ENCODE assay signal across 11 cellular contexts in genomic region chr14:103422981-103423600, GRCh38. TPM values are rescaled to one million over a fixed set of nuclear protein-coding genes. Genes with fewer than 3 reads are reported as not detected.
DNase-seq lines count a peak whose midpoint lies in the region; ATAC-seq, FAIRE-seq and TF ChIP-seq lines count a peak whose summit lies in the region.
"Had no signal": no experiment of that assay in that cellular context is flagged by ENCODE, and none has a peak within 500 bp of the region (broad histone marks: within the 10 kb centered on the region; RNA-seq: fewer than 3 reads in every experiment).

No MANE protein-coding gene starts in this region.

- H3K27me3 Mint-ChIP-seq in stimulated activated naive CD8-positive, alpha-beta T cell treated with anti-CD3 and anti-CD28 coated beads, Interleukin-15, amount 100 ng/mL, for 72 hours = no peaks in the 10 kb centered on the region
- no peaks in the 10 kb centered on the region for H3K27me3 Mint-ChIP-seq in memory B cell

- TF ChIP-seq POLR2A in GM12878 (IDR thresholded peaks at IDR 0.05; ENCODE audit: low read depth, low read length) = no peak

- H3K4me3 Mint-ChIP-seq in stimulated activated naive CD8-positive, alpha-beta T cell treated with anti-CD3 and anti-CD28 coated beads, Interleukin-15, amount 100 ng/mL, for 72 hours = no peak overlapping the region
- no peak overlapping the region for H3K4me3 Mint-ChIP-seq in memory B cell

- CTCF ChIA-PET in GM12878 (lab: Yijun Ruan, JAX) = no interaction called here

- in situ Hi-C loops in GM12878 (cut with MboI) = no loop called here

- H3K4me3 ChIP-seq in GM12878 = 0 out of 2 replicates have a peak overlapping the region, but pooled peaks have one; percentile 12
- H3K4me3 ChIP-seq: esophagus muscularis mucosa had no signal

- TF ChIP-seq RAD21 in GM12878 (IDR thresholded peaks at IDR 0.05; ENCODE audit: insufficient read depth, low read depth, low read length) = no peak

- H3K27me3 ChIP-seq in GM12878 (replicated peaks in 1 of 2; ENCODE audit: control insufficient read depth in 2 of 2, insufficient read depth in 2 of 2, low read length in 1 of 2) = no peaks in the 10 kb centered on the region
- H3K27me3 ChIP-seq: esophagus muscularis mucosa had no signal

- H3K4me1 ChIP-seq in GM12878 (ENCODE audit: control insufficient read depth, insufficient read depth, low read length) = peaks cover 14% of the 10 kb centered on the region

- no TSS peak for BruUV-seq in GM12878 (replicated peaks; lab: Mats Ljungman, UMichigan)

- POLR2A ChIA-PET in GM12878 (lab: Charles Lee) = no interaction called here

- H3K9me3 ChIP-seq in GM12878 (replicated peaks; ENCODE audit: control insufficient read depth, insufficient read depth, low read length) = no peaks in the 10 kb centered on the region
- H3K9me3 ChIP-seq: esophagus muscularis mucosa had no signal

- H3K9me3 Mint-ChIP-seq in stimulated activated naive CD8-positive, alpha-beta T cell treated with anti-CD3 and anti-CD28 coated beads, Interleukin-15, amount 100 ng/mL, for 72 hours = no peaks in the 10 kb centered on the region
- H3K9me3 Mint-ChIP-seq in memory B cell = no peaks in the 10 kb centered on the region

- no peak for DNase-seq in stimulated activated naive CD8-positive, alpha-beta T cell treated with anti-CD3 and anti-CD28 coated beads, Interleukin-15, Interleukin-2, amounts not matched to agents 100 U/mL and 50 U/mL, for 24 hours
- DNase-seq in stimulated activated naive CD8-positive, alpha-beta T cell treated with anti-CD3 and anti-CD28 coated beads, Interleukin-15, amount 100 ng/mL, for 72 hours = no peak
- no peak for DNase-seq in GM12878 (ENCODE audit: low read depth, low spot score)
- no peak for DNase-seq in memory B cell (ENCODE audit: low spot score in 2 of 2)
- DNase-seq in HUDEP-2 (lab: John Stamatoyannopoulos, UW; ENCODE audit: unreplicated experiment in 76 of 76) = no peak
- DNase-seq: NCI-H510A had no signal

- RAD21 ChIA-PET in GM12878 (lab: Charles Lee; ENCODE audit: unreplicated experiment) = no interaction called here

- 0 out of 4 replicates have a peak, but pooled peaks cover 0 to 3% of the 10 kb centered on the region in 2 experiments for H3K36me3 ChIP-seq in GM12878 (ENCODE audit: control insufficient read depth in 2 of 2, insufficient read depth in 2 of 2, low read length in 1 of 2)

- no peak overlapping the region for H3K27ac Mint-ChIP-seq in stimulated activated naive CD8-positive, alpha-beta T cell treated with anti-CD3 and anti-CD28 coated beads, Interleukin-15, amount 100 ng/mL, for 72 hours
- H3K27ac Mint-ChIP-seq in memory B cell = peak overlapping the region; percentile 28

- ATAC-seq in stimulated activated naive CD8-positive, alpha-beta T cell treated with anti-CD3 and anti-CD28 coated beads, Interleukin-15, Interleukin-2, amounts not matched to agents 100 U/mL and 50 U/mL, for 24 hours = peak; percentile 47
- ATAC-seq in stimulated activated naive CD8-positive, alpha-beta T cell treated with anti-CD3 and anti-CD28 coated beads, Interleukin-15, amount 100 ng/mL, for 72 hours = no peak
- ATAC-seq in GM12878 (no peak; the same call in 2 of the 3 replicates), memory B cell (ENCODE audit: low read depth) (no peak), GM21529 (IDR thresholded peaks at IDR 0.05; ENCODE audit: unreplicated experiment) (no peak), HG02759 (IDR thresholded peaks at IDR 0.05; ENCODE audit: unreplicated experiment) (no peak), HG03571 (IDR thresholded peaks at IDR 0.05; ENCODE audit: unreplicated experiment) (no peak)
- ATAC-seq: left lobe of liver had no signal

- no peak overlapping the region for H3K9ac ChIP-seq in GM12878 (ENCODE audit: control insufficient read depth, insufficient read depth, low read length)

- 74% methylated on average over 4 of the region's 4 CpGs for WGBS in GM12878 (ENCODE audit: insufficient coverage, insufficient replicate concordance, low lambda C conversion rate, missing lambda C conversion rate)

- no peak for FAIRE-seq in GM12878 (lab: Jason Lieb, UNC)

- TF ChIP-seq CTCF in GM12878 (IDR thresholded peaks at IDR 0.05 in 2 of 3, conservative IDR thresholded peaks at IDR 0.05 in 1 of 3; ENCODE audit: control insufficient read depth in 2 of 3, extremely low read depth in 1 of 3, insufficient read depth in 1 of 3, low read depth in 3 of 3, low read length in 3 of 3) = no peak

- no peak overlapping the region for H2AFZ ChIP-seq in GM12878 (ENCODE audit: control insufficient read depth, low read depth, low read length)

- intact Hi-C loops in GM12878 (cut with micrococcal nuclease; ENCODE audit: unreplicated experiment) = no loop called here

- no peak overlapping the region for H3K4me2 ChIP-seq in GM12878 (ENCODE audit: control insufficient read depth, insufficient read depth)

- peaks cover 42% of the 10 kb centered on the region for H3K4me1 Mint-ChIP-seq in stimulated activated naive CD8-positive, alpha-beta T cell treated with anti-CD3 and anti-CD28 coated beads, Interleukin-15, amount 100 ng/mL, for 72 hours
- H3K4me1 Mint-ChIP-seq in memory B cell = peaks cover 21% of the 10 kb centered on the region

- SMC1A ChIA-PET in GM12878 (lab: Charles Lee; ENCODE audit: uncharacterized antibody, unreplicated experiment) = interaction anchor here (1.1 to 1.4 kb wide), 3 partner anchors 8 to 26 kb away, joined by 3 read pairs; no protein-coding TSS in a partner anchor

- H3K79me2 ChIP-seq in GM12878 (ENCODE audit: control insufficient read depth, insufficient read depth, low read length) = peaks cover 25% of the 10 kb centered on the region

- peak overlapping the region; percentile 9; the same call in 1 of the 2 replicates for H3K27ac ChIP-seq in GM12878 (ENCODE audit: control insufficient read depth, insufficient read depth)
- H3K27ac ChIP-seq: esophagus muscularis mucosa had no signal

- H3K36me3 Mint-ChIP-seq in memory B cell = peaks cover 10% of the 10 kb centered on the region

- no peak for TF ChIP-seq EP300 in GM12878 (IDR thresholded peaks at IDR 0.05; ENCODE audit: borderline replicate concordance in 1 of 2, control insufficient read depth in 1 of 2, low read depth in 2 of 2, low read length in 2 of 2)

- no peaks in the 10 kb centered on the region for H4K20me1 ChIP-seq in GM12878 (ENCODE audit: control insufficient read depth, insufficient read depth)

TF ChIP-seq in GM12878, 131 proteins besides CTCF, POLR2A, EP300 and RAD21 (continues in another document):
- TF ChIP-seq CEBPB (IDR thresholded peaks at IDR 0.05; ENCODE audit: borderline replicate concordance in 1 of 2, low read depth in 2 of 2, low read length in 2 of 2) (no peak), NKRF (conservative IDR thresholded peaks at IDR 0.05) (no peak), SP1 (IDR thresholded peaks at IDR 0.05; ENCODE audit: low read depth, low read length) (no peak)

RNA-seq across cellular contexts. Expression of gene MARK3, which starts 37.9 kb away (rescaled TPM):
- 225 and 244 TPM in 2 replicates for total RNA-seq in GM12878 (2013; cell fraction: nucleolus; rRNA removed)
- total RNA-seq in GM12878 (2014; rRNA removed) (39.6 and 43.3 TPM in 2 replicates), GM12878 (2014; rRNA removed; fragmentation: Illumina TruSeq; extraction: Trizol) (48.0 and 48.3 TPM in 2 replicates), GM12878 (2021) (51.9 and 59.3 TPM in 2 replicates)
- polyA plus RNA-seq in GM12878 (2011; ENCODE audit: low read depth) = 36.8 TPM
- polyA plus RNA-seq in GM12878 (2011; rRNA removed) (75.1 and 85.6 TPM in 2 replicates), GM12878 (2014; fragmentation: Illumina TruSeq; extraction: Trizol) (50.7 and 52.0 TPM in 2 replicates), GM12878 (2014; fragmentation: Nextera tagmentation; extraction: Ambion mirVana) (10 to 100 TPM; 10.7 to 19.8 TPM), GM12878 (2014; rRNA removed) (43.2 and 49.9 TPM in 2 replicates), GM12878 (2016; fragmentation: Nextera tagmentation; extraction: Ambion mirVana) (10 to 100 TPM; 28.6 to 31.0 TPM)
- 40.5 and 46.1 TPM in 2 replicates for polyA plus RNA-seq in GM12878 (2011; cell fraction: cytosol; rRNA removed)
- polyA plus RNA-seq in GM12878 (2011; cell fraction: nucleus; rRNA removed) = 90.2 and 95.2 TPM in 2 replicates
- polyA plus RNA-seq in GM12878 (2012) = 39.8 and 47.5 TPM in 2 replicates
- polyA minus RNA-seq in GM12878 (2011; rRNA and poly(A)+ RNA removed) = 73.2 and 80.4 TPM in 2 replicates
- polyA minus RNA-seq in GM12878 (2011; cell fraction: cytosol; rRNA and poly(A)+ RNA removed) = 15.8 and 21.0 TPM in 2 replicates
- polyA minus RNA-seq in GM12878 (2011; cell fraction: nucleus; rRNA and poly(A)+ RNA removed) = 63.7 and 92.2 TPM in 2 replicates
